Comparison of ENCODE assay signal across 22 cellular contexts in genomic region chr7:21414795-21415393, GRCh38.
"Had no signal": no experiment of that assay in that cellular context is flagged by ENCODE, and none has a peak within 500 bp of the region (broad histone marks: within the 10 kb centered on the region; RNA-seq: fewer than 3 reads in every experiment).

No MANE protein-coding gene starts in this region.

- H3K9me3 ChIP-seq: SK-N-SH had no signal

- FAIRE-seq: HTR-8/SVneo had no signal

- H3K4me2 ChIP-seq: SK-N-SH had no signal

- H3K36me3 Mint-ChIP-seq: IgD-negative memory B cell had no signal

- H3K9me2 ChIP-seq: SK-N-SH had no signal

- DNase-seq: KBM-7, MV-4-11, NCI-H1048, NCI-H1105, NCI-H1417, NCI-H1436 treated with DMSO at 0.1 percent for 48 hours, NCI-H1694, NCI-H187 treated with DMSO at 0.1 percent for 48 hours, NCI-H2029 treated with DMSO at 0.1 percent for 48 hours, NCI-H2171 treated with DMSO at 0.1 percent for 48 hours, NCI-H2227 treated with DMSO at 0.1 percent for 48 hours, NCI-H524, NCI-H69, NCI-H774, PC-3, SHP77, SK-N-SH had no signal

- H3K4me3 Mint-ChIP-seq: IgD-negative memory B cell had no signal

- ATAC-seq: Panc1, PC-3 had no signal

- H3K27ac ChIP-seq: HL-60, RWPE1 had no signal

- H3K27me3 Mint-ChIP-seq: IgD-negative memory B cell had no signal

- H3K9ac ChIP-seq: SK-N-SH had no signal
